In genomic region chr1:58358311-58358710, GRCh38 we compare ENCODE assay signal across 1 cellular context.
TF ChIP-seq lines count a peak whose summit lies in the region.

No MANE protein-coding gene starts in this region.

TF ChIP-seq in WTC11, 78 proteins besides CTCF, POLR2A, EP300 and RAD21 (continued from another document):
- no peak for TF ChIP-seq OVOL2 (CRISPR knock-in tag; IDR thresholded peaks at IDR 0.05; ENCODE audit: borderline replicate concordance)
- TF ChIP-seq MXD4 (CRISPR knock-in tag; IDR thresholded peaks at IDR 0.05; ENCODE audit: borderline replicate concordance), result no peak
